1 cellular context compared by ENCODE assay signal in the genomic region with DNA sequence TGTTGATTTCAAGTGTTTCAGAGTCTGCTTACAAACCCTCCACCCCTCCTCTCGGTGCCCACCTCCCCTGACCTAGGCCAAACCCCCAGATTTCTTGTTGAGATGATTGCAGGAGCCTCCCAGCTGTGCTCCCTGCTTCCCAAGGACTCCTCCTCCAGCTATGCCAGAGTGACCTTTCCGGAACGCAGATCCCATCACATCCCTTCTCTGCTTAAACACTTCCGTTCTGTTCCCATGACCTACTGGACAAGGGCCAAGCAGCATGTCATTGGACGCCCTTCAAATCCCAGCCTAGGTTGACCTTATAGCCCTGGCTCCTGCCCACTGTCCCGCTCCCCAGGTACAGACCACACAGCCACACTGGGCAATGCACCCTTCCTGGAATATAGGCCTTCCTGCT.
TF ChIP-seq lines count a peak whose summit lies in the region.

No MANE protein-coding gene starts in this region.

TF ChIP-seq in HepG2, 621 proteins besides CTCF, POLR2A, EP300 and RAD21 (continued from another document):
- TF ChIP-seq, protein P1, sequence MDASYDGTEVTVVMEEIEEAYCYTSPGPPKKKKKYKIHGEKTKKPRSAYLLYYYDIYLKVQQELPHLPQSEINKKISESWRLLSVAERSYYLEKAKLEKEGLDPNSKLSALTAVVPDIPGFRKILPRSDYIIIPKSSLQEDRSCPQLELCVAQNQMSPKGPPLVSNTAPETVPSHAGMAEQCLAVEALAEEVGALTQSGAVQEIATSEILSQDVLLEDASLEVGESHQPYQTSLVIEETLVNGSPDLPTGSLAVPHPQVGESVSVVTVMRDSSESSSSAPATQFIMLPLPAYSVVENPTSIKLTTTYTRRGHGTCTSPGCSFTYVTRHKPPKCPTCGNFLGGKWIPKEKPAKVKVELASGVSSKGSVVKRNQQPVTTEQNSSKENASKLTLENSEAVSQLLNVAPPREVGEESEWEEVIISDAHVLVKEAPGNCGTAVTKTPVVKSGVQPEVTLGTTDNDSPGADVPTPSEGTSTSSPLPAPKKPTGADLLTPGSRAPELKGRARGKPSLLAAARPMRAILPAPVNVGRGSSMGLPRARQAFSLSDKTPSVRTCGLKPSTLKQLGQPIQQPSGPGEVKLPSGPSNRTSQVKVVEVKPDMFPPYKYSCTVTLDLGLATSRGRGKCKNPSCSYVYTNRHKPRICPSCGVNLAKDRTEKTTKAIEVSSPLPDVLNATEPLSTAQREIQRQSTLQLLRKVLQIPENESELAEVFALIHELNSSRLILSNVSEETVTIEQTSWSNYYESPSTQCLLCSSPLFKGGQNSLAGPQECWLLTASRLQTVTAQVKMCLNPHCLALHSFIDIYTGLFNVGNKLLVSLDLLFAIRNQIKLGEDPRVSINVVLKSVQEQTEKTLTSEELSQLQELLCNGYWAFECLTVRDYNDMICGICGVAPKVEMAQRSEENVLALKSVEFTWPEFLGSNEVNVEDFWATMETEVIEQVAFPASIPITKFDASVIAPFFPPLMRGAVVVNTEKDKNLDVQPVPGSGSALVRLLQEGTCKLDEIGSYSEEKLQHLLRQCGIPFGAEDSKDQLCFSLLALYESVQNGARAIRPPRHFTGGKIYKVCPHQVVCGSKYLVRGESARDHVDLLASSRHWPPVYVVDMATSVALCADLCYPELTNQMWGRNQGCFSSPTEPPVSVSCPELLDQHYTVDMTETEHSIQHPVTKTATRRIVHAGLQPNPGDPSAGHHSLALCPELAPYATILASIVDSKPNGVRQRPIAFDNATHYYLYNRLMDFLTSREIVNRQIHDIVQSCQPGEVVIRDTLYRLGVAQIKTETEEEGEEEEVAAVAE (CRISPR knock-in tag; IDR thresholded peaks at IDR 0.05; ENCODE audit: borderline replicate concordance) = no peak
- TF ChIP-seq RXRA (CRISPR knock-in tag; IDR thresholded peaks at IDR 0.05) = 0 out of 2 replicates have a peak, but pooled peaks have one; percentile 15
- peak; percentile 98 for TF ChIP-seq ZNF263 (CRISPR knock-in tag; IDR thresholded peaks at IDR 0.05)
- peak; percentile 45 for TF ChIP-seq TEAD3 (CRISPR knock-in tag; optimal IDR thresholded peaks at IDR 0.05; ENCODE audit: borderline replicate concordance)
- no peak for TF ChIP-seq LCORL (IDR thresholded peaks at IDR 0.05)
- 0 out of 2 replicates have a peak, but pooled peaks have one; percentile 28 for TF ChIP-seq LCORL (CRISPR knock-in tag; IDR thresholded peaks at IDR 0.05)
- no peak for TF ChIP-seq SOX6 (IDR thresholded peaks at IDR 0.05)
- TF ChIP-seq SOX6 (CRISPR knock-in tag; IDR thresholded peaks at IDR 0.05) = no peak
- TF ChIP-seq, protein P2, sequence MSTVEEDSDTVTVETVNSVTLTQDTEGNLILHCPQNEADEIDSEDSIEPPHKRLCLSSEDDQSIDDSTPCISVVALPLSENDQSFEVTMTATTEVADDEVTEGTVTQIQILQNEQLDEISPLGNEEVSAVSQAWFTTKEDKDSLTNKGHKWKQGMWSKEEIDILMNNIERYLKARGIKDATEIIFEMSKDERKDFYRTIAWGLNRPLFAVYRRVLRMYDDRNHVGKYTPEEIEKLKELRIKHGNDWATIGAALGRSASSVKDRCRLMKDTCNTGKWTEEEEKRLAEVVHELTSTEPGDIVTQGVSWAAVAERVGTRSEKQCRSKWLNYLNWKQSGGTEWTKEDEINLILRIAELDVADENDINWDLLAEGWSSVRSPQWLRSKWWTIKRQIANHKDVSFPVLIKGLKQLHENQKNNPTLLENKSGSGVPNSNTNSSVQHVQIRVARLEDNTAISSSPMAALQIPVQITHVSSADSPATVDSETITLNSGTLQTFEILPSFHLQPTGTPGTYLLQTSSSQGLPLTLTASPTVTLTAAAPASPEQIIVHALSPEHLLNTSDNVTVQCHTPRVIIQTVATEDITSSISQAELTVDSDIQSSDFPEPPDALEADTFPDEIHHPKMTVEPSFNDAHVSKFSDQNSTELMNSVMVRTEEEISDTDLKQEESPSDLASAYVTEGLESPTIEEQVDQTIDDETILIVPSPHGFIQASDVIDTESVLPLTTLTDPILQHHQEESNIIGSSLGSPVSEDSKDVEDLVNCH (CRISPR knock-in tag; IDR thresholded peaks at IDR 0.05) = no peak
- no peak for TF ChIP-seq ZNF777 (CRISPR knock-in tag; IDR thresholded peaks at IDR 0.05)
- no peak for TF ChIP-seq GTF2F1 (IDR thresholded peaks at IDR 0.05; ENCODE audit: low read length)
- TF ChIP-seq SRSF9 (IDR thresholded peaks at IDR 0.05; ENCODE audit: borderline replicate concordance, insufficient read depth, low read depth, low read length, poor library complexity, severe bottlenecking) = no peak
- no peak for TF ChIP-seq ZNF230 (CRISPR knock-in tag; IDR thresholded peaks at IDR 0.05)
- TF ChIP-seq GABPB1 (CRISPR knock-in tag; IDR thresholded peaks at IDR 0.05) = peak; percentile 44; the same call in 1 of the 2 replicates
- no peak for TF ChIP-seq FLYWCH1 (CRISPR knock-in tag; IDR thresholded peaks at IDR 0.05)
- TF ChIP-seq, protein P3, sequence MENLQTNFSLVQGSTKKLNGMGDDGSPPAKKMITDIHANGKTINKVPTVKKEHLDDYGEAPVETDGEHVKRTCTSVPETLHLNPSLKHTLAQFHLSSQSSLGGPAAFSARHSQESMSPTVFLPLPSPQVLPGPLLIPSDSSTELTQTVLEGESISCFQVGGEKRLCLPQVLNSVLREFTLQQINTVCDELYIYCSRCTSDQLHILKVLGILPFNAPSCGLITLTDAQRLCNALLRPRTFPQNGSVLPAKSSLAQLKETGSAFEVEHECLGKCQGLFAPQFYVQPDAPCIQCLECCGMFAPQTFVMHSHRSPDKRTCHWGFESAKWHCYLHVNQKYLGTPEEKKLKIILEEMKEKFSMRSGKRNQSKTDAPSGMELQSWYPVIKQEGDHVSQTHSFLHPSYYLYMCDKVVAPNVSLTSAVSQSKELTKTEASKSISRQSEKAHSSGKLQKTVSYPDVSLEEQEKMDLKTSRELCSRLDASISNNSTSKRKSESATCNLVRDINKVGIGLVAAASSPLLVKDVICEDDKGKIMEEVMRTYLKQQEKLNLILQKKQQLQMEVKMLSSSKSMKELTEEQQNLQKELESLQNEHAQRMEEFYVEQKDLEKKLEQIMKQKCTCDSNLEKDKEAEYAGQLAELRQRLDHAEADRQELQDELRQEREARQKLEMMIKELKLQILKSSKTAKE (CRISPR knock-in tag; IDR thresholded peaks at IDR 0.05; ENCODE audit: borderline replicate concordance) = no peak
- peak in 1 of 2 experiments; percentile 46; a peak in 1 of 4 replicates for TF ChIP-seq NR2F1 (CRISPR knock-in tag; IDR thresholded peaks at IDR 0.05)
- TF ChIP-seq RBAK (CRISPR knock-in tag; IDR thresholded peaks at IDR 0.05) = no peak
- TF ChIP-seq PHF20 (CRISPR knock-in tag; IDR thresholded peaks at IDR 0.05) = peak; percentile 47
- no peak for TF ChIP-seq ZNF256 (CRISPR knock-in tag; conservative IDR thresholded peaks at IDR 0.05)
- TF ChIP-seq, protein P4, sequence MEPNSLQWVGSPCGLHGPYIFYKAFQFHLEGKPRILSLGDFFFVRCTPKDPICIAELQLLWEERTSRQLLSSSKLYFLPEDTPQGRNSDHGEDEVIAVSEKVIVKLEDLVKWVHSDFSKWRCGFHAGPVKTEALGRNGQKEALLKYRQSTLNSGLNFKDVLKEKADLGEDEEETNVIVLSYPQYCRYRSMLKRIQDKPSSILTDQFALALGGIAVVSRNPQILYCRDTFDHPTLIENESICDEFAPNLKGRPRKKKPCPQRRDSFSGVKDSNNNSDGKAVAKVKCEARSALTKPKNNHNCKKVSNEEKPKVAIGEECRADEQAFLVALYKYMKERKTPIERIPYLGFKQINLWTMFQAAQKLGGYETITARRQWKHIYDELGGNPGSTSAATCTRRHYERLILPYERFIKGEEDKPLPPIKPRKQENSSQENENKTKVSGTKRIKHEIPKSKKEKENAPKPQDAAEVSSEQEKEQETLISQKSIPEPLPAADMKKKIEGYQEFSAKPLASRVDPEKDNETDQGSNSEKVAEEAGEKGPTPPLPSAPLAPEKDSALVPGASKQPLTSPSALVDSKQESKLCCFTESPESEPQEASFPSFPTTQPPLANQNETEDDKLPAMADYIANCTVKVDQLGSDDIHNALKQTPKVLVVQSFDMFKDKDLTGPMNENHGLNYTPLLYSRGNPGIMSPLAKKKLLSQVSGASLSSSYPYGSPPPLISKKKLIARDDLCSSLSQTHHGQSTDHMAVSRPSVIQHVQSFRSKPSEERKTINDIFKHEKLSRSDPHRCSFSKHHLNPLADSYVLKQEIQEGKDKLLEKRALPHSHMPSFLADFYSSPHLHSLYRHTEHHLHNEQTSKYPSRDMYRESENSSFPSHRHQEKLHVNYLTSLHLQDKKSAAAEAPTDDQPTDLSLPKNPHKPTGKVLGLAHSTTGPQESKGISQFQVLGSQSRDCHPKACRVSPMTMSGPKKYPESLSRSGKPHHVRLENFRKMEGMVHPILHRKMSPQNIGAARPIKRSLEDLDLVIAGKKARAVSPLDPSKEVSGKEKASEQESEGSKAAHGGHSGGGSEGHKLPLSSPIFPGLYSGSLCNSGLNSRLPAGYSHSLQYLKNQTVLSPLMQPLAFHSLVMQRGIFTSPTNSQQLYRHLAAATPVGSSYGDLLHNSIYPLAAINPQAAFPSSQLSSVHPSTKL (CRISPR knock-in tag; IDR thresholded peaks at IDR 0.05) = 0 out of 2 replicates have a peak, but pooled peaks have one; percentile 31
